ENCODE assay signal across 9 cellular contexts in the genomic region with DNA sequence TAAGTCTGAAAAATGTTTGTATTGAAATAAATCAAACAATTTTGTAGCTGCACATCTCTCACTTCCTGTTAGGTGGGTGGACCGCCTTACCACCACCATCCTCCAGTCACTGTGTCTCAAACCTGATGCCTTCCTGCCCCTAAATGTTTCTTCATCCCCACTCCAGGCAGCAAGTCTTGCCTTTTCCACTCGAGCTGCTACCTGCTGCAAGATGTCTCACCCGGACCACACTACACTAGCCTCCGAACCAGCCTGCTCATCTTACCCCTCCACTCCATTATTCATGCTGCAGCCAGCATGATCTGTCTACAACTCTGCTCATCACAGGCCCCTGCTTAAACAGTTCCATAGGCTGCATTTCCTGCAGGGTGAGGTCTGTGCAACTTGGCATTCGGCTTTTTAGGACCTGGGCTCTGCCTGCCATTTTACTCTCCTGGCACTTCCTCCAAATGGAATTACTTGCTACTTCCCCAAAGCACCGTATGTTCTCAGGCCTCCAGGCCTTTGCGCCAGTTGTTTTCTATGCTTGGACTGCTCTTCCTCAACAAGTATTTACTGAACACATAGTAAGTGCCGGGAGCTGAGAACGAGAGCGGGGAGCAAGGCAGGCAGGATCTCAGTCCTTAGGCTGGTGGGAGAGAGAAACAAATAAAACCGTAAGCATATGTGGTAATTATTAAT. TPM values are rescaled to one million over a fixed set of nuclear protein-coding genes. Genes with fewer than 3 reads are reported as not detected.
A peak's percentile ranks its signal among the peaks of the same experiment; 100 is the strongest.
DNase-seq lines count a peak whose midpoint lies in the region; ATAC-seq, FAIRE-seq and TF ChIP-seq lines count a peak whose summit lies in the region.
"Had no signal": no experiment of that assay in that cellular context is flagged by ENCODE, and none has a peak within 500 bp of the region (broad histone marks: within the 10 kb centered on the region; RNA-seq: fewer than 3 reads in every experiment).

No MANE protein-coding gene starts in this region.

- no peaks in the 10 kb centered on the region for H3K79me2 ChIP-seq in OCI-LY1 (ENCODE audit: insufficient read depth, low read length)
- no peaks in the 10 kb centered on the region for H3K79me2 ChIP-seq in H1 (ENCODE audit: control insufficient read depth in 1 of 2, insufficient read depth in 2 of 2, low read length in 2 of 2)

- POLR2A ChIA-PET in CD8-positive, alpha-beta memory T cell (lab: Charles Lee): no interaction called here
- POLR2A ChIA-PET in H1 (lab: Charles Lee; ENCODE audit: partially characterized antibody): interaction anchor here (0.6 to 4.7 kb wide), 12 partner anchors 9 to 547 kb away, joined by 3 to 28 read pairs (median 6); a partner anchor contains a TSS

- H3K36me3 ChIP-seq in CD8-positive, alpha-beta memory T cell (ENCODE audit: insufficient read depth, low read length): peaks cover 8% of the 10 kb centered on the region
- H3K36me3 ChIP-seq in OCI-LY1 (ENCODE audit: insufficient read depth, low read length) (no peaks in the 10 kb centered on the region), H1 (ENCODE audit: control insufficient read depth in 2 of 4, insufficient read depth in 4 of 4, low read length in 3 of 4) (peaks cover 0 to 17% (median 5%) of the 10 kb centered on the region in 4 experiments; a peak in 5 of 8 replicates), neutrophil (peaks cover 21% of the 10 kb centered on the region)

- no peak for TF ChIP-seq RAD21 in H1 (IDR thresholded peaks at IDR 0.05 in 1 of 2, conservative IDR thresholded peaks at IDR 0.05 in 1 of 2; ENCODE audit: low read depth in 2 of 2, low read length in 2 of 2)

- peak overlapping the region; percentile 93; the same call in 1 of the 2 replicates for H2AK5ac ChIP-seq in H1 (ENCODE audit: low read depth, low read length)

- peak overlapping the region; percentile 81; the same call in 1 of the 2 replicates for H4K8ac ChIP-seq in H1 (ENCODE audit: extremely low read depth, insufficient read depth, low read length)

- CTCF ChIA-PET in CD8-positive, alpha-beta memory T cell (lab: Charles Lee): interaction anchor here (0.7 to 1.1 kb wide), 3 partner anchors 14 to 132 kb away, joined by 3 read pairs; no protein-coding TSS in a partner anchor
- CTCF ChIA-PET in H1 (lab: Charles Lee; ENCODE audit: partially characterized antibody): interaction anchor here (0.7 to 14.7 kb wide), 3 partner anchors 21 to 138 kb away, joined by 3 to 211 read pairs (median 4); a partner anchor contains a TSS

- no peak overlapping the region for H3K14ac ChIP-seq in H1 (ENCODE audit: insufficient read length)

- H2BK20ac ChIP-seq in H1 (ENCODE audit: low read length): 0 out of 2 replicates have a peak overlapping the region, but pooled peaks have one; percentile 43

- FAIRE-seq in H1 (lab: Jason Lieb, UNC): no peak

- TF ChIP-seq CTCF in OCI-LY1 (IDR thresholded peaks at IDR 0.05; ENCODE audit: low read length) (no peak), H1 (IDR thresholded peaks at IDR 0.05; ENCODE audit: control extremely low read depth in 1 of 3, insufficient read depth in 1 of 3, low read depth in 1 of 3, low read length in 3 of 3) (no peak), neutrophil (IDR thresholded peaks at IDR 0.05) (no peak)

- H3K27me3 ChIP-seq in CD8-positive, alpha-beta memory T cell (ENCODE audit: insufficient read depth, low read length, poor library complexity, severe bottlenecking): no peaks in the 10 kb centered on the region
- H3K27me3 ChIP-seq in OCI-LY1 (ENCODE audit: insufficient read depth, low read length): no peaks in the 10 kb centered on the region
- H3K27me3 ChIP-seq in H1 (replicated peaks in 1 of 4; ENCODE audit: control insufficient read depth in 3 of 4, extremely low read depth in 1 of 4, insufficient read depth in 3 of 4, low read length in 3 of 4): no peaks in the 10 kb centered on the region; a peak in 1 of 7 replicates
- no peaks in the 10 kb centered on the region for H3K27me3 ChIP-seq in neutrophil

- H3K9me2 ChIP-seq in OCI-LY1 (ENCODE audit: low read depth, low read length): no peaks in the 10 kb centered on the region

- no peak overlapping the region for H3K4me3 ChIP-seq in CD8-positive, alpha-beta memory T cell (ENCODE audit: low read length)
- H3K4me3 ChIP-seq in OCI-LY1 (ENCODE audit: low read depth, low read length, poor library complexity, severe bottlenecking) (peak overlapping the region; percentile 54), H1 (ENCODE audit: extremely low read depth in 1 of 4, insufficient read depth in 2 of 4, low read depth in 3 of 4, low read length in 4 of 4) (peak overlapping the region; percentile 39 to 65 (median 58)), neutrophil (ENCODE audit: low read depth in 1 of 2, low read length in 1 of 2) (peak overlapping the region; percentile 56)

- H3K23ac ChIP-seq in H1 (ENCODE audit: insufficient read length): no peak overlapping the region

- H2BK5ac ChIP-seq in H1 (ENCODE audit: low read depth, low read length): peak overlapping the region; percentile 85; the same call in 1 of the 2 replicates

- H3K27me3 Mint-ChIP-seq in CD8-positive, alpha-beta memory T cell: peaks cover 0 to under 1% of the 10 kb centered on the region in 2 donors

- peak overlapping the region; percentile 66; the same call in 1 of the 2 replicates for H3K18ac ChIP-seq in H1 (ENCODE audit: extremely low read depth, low read length)

- H3K27ac Mint-ChIP-seq in CD8-positive, alpha-beta memory T cell: peak overlapping the region; percentile 25 to 92 (median 82)

- H3K9ac ChIP-seq in OCI-LY1 (ENCODE audit: low read length) (no peak overlapping the region; the same call in 1 of the 2 replicates), H1 (replicated peaks in 1 of 4; ENCODE audit: extremely low read depth in 1 of 4, low read depth in 3 of 4, low read length in 3 of 4) (peak overlapping the region in 3 of 4 experiments; percentile 26 to 68 (median 66); a peak in 5 of 7 replicates)

- H3K79me1 ChIP-seq in H1 (ENCODE audit: low read depth, low read length): no peaks in the 10 kb centered on the region

- no peak overlapping the region; the same call in 1 of the 2 replicates for H2BK15ac ChIP-seq in H1 (ENCODE audit: low read length)

- peak overlapping the region; percentile 74 for H3K56ac ChIP-seq in H1 (replicated peaks; ENCODE audit: insufficient read length, low read depth, low read length)

- no peaks in the 10 kb centered on the region for H3F3A ChIP-seq in OCI-LY1 (ENCODE audit: insufficient read depth, low read length)

- peak overlapping the region; percentile 41 to 84 (median 72) for H3K4me3 Mint-ChIP-seq in CD8-positive, alpha-beta memory T cell

- ATAC-seq in HG03139 (IDR thresholded peaks at IDR 0.05; ENCODE audit: unreplicated experiment): no peak
- ATAC-seq in GM21367 (IDR thresholded peaks at IDR 0.05; ENCODE audit: unreplicated experiment): no peak
- ATAC-seq in GM19035 (IDR thresholded peaks at IDR 0.05; ENCODE audit: unreplicated experiment): no peak

- no peak overlapping the region for H4K5ac ChIP-seq in H1 (ENCODE audit: insufficient read length, low read depth, low read length)

- DNase-seq in CD8-positive, alpha-beta memory T cell: no peak
- no peak for DNase-seq in H1 (ENCODE audit: low read depth in 1 of 2, low spot score in 2 of 2)
- DNase-seq in NCI-H1436 treated with DMSO at 0.1 percent for 48 hours (lab: John Stamatoyannopoulos, UW): no peak
- DNase-seq: NCI-H1417 treated with DMSO at 0.1 percent for 48 hours had no signal

- peaks cover 6% of the 10 kb centered on the region for H3K4me1 ChIP-seq in CD8-positive, alpha-beta memory T cell (ENCODE audit: insufficient read depth, low read length)
- H3K4me1 ChIP-seq in OCI-LY1 (ENCODE audit: insufficient read depth, low read length, severe bottlenecking): peaks cover 24% of the 10 kb centered on the region
- H3K4me1 ChIP-seq in H1 (replicated peaks in 1 of 4; ENCODE audit: control insufficient read depth in 3 of 4, insufficient read depth in 4 of 4, low read length in 3 of 4): peaks cover 0 to 21% (median 17%) of the 10 kb centered on the region in 4 experiments; a peak in 6 of 7 replicates
- H3K4me1 ChIP-seq in neutrophil (ENCODE audit: control insufficient read depth in 1 of 2, insufficient read depth in 1 of 2, low read depth in 1 of 2, low read length in 1 of 2): peaks cover 62 to 64% of the 10 kb centered on the region in 2 experiments

- H2AFZ ChIP-seq in OCI-LY1 (ENCODE audit: low read length) (peak overlapping the region; percentile 46; the same call in 1 of the 2 replicates), H1 (ENCODE audit: low read length) (no peak overlapping the region)

- peak overlapping the region; percentile 95 for H2BK12ac ChIP-seq in H1 (ENCODE audit: low read depth, low read length)

- 81% methylated on average over 11 of the region's 11 CpGs; no CpG with 5 or more reads in 1 of the 2 experiments for WGBS in H1 (ENCODE audit: extremely low coverage in 1 of 2, insufficient coverage in 1 of 2, insufficient read length in 1 of 2, insufficient replicate concordance in 2 of 2, low coverage in 1 of 2, low lambda C conversion rate in 2 of 2, missing lambda C conversion rate in 1 of 2), 2 experiments

- no peaks in the 10 kb centered on the region for H3K9me3 Mint-ChIP-seq in CD8-positive, alpha-beta memory T cell

- H2BK120ac ChIP-seq in H1 (replicated peaks; ENCODE audit: low read depth, low read length): peak overlapping the region; percentile 91

- peaks cover 23 to 30% (median 25%) of the 10 kb centered on the region in 3 donors for H3K4me1 Mint-ChIP-seq in CD8-positive, alpha-beta memory T cell

- peaks cover 0 to 2% (median under 1%) of the 10 kb centered on the region in 3 donors for H3K36me3 Mint-ChIP-seq in CD8-positive, alpha-beta memory T cell

- peak overlapping the region; percentile 66 for H3K4me2 ChIP-seq in OCI-LY1 (ENCODE audit: low read length)
- peak overlapping the region; percentile 77 to 79 for H3K4me2 ChIP-seq in H1 (ENCODE audit: insufficient read depth in 1 of 2, low read depth in 2 of 2, low read length in 2 of 2)

- H3K23me2 ChIP-seq in H1 (ENCODE audit: low read depth, low read length): peaks cover 2% of the 10 kb centered on the region

- peak overlapping the region; percentile 94 for H3K4ac ChIP-seq in H1 (replicated peaks; ENCODE audit: insufficient read length, low read depth, low read length)

- peak overlapping the region; percentile 82 for H4K91ac ChIP-seq in H1 (replicated peaks; ENCODE audit: insufficient read length, low read length)

- no peak for TF ChIP-seq EP300 in H1 (IDR thresholded peaks at IDR 0.05; ENCODE audit: borderline replicate concordance in 1 of 2, low read depth in 2 of 2, low read length in 2 of 2)

- no peak for TF ChIP-seq POLR2A in H1 (IDR thresholded peaks at IDR 0.05; ENCODE audit: control extremely low read depth in 1 of 2, low read depth in 2 of 2, low read length in 2 of 2)

- H4K20me1 ChIP-seq in OCI-LY1 (ENCODE audit: insufficient read depth, low read length): no peaks in the 10 kb centered on the region
- no peaks in the 10 kb centered on the region for H4K20me1 ChIP-seq in H1 (replicated peaks in 1 of 2; ENCODE audit: control insufficient read depth in 1 of 2, insufficient read depth in 2 of 2, low read length in 2 of 2)

- H3K27ac ChIP-seq in CD8-positive, alpha-beta memory T cell (ENCODE audit: low read depth, low read length): no peak overlapping the region
- H3K27ac ChIP-seq in OCI-LY1 (ENCODE audit: low read depth, low read length, poor library complexity, severe bottlenecking): no peak overlapping the region
- H3K27ac ChIP-seq in H1 (ENCODE audit: low read depth, low read length): no peak overlapping the region; the same call in 1 of the 2 replicates
- peak overlapping the region; percentile 91 for H3K27ac ChIP-seq in neutrophil

- no peaks in the 10 kb centered on the region for H3K9me3 ChIP-seq in CD8-positive, alpha-beta memory T cell (ENCODE audit: low read length)
- H3K9me3 ChIP-seq in OCI-LY1 (ENCODE audit: low read length) (no peaks in the 10 kb centered on the region), H1 (ENCODE audit: insufficient read depth in 2 of 2, low read depth in 1 of 2, low read length in 1 of 2) (no peaks in the 10 kb centered on the region), neutrophil (no peaks in the 10 kb centered on the region)

RNA-seq across cellular contexts. Expression of a gene that starts 5.2 kb away (rescaled TPM):
- 100 to 1,000 TPM; 116 to 129 TPM for total RNA-seq in CD8-positive, alpha-beta memory T cell
- polyA plus RNA-seq in CD8-positive, alpha-beta memory T cell: 94.6 TPM
- total RNA-seq in H1 (2021; fragmentation: NEBNext Ultra II Directional; extraction: Animal tissue kit (Norgen Biotek cat#: 25700)): 137 and 145 TPM in 2 replicates
- polyA plus RNA-seq in H1 (2011; rRNA removed): 25.0 and 40.5 TPM in 2 replicates
- polyA plus RNA-seq in H1 (2011; cell fraction: cytosol; rRNA removed): 54.6 TPM
- 20.8 TPM for polyA plus RNA-seq in H1 (2011; cell fraction: nucleus; rRNA removed)
- 97.7 to 172 TPM (median 128 TPM) in 4 replicates for polyA plus RNA-seq in H1 (2012, experiment 1 of 2)
- polyA plus RNA-seq in H1 (2012, experiment 2 of 2): 12.6 TPM
- polyA plus RNA-seq in H1 (2013, experiment 1 of 2): 74.6 TPM
- polyA plus RNA-seq in H1 (2013, experiment 2 of 2): 76.3 TPM
- 45.9 and 65.0 TPM in 2 replicates for polyA minus RNA-seq in H1 (2011; rRNA and poly(A)+ RNA removed)
- 88.7 TPM for polyA minus RNA-seq in H1 (2011; cell fraction: cytosol; rRNA and poly(A)+ RNA removed)
- 39.5 TPM for polyA minus RNA-seq in H1 (2011; cell fraction: nucleus; rRNA and poly(A)+ RNA removed)

RNA-seq across cellular contexts. Expression of a gene that starts 10.3 kb away (rescaled TPM):
- 10 to 100 TPM; 15.4 to 17.5 TPM for total RNA-seq in CD8-positive, alpha-beta memory T cell
- 19.7 TPM for polyA plus RNA-seq in CD8-positive, alpha-beta memory T cell
- 35.6 and 35.8 TPM in 2 replicates for total RNA-seq in H1 (2021; fragmentation: NEBNext Ultra II Directional; extraction: Animal tissue kit (Norgen Biotek cat#: 25700))
- polyA plus RNA-seq in H1 (2011; rRNA removed): 14.3 and 22.8 TPM in 2 replicates
- polyA plus RNA-seq in H1 (2011; cell fraction: cytosol; rRNA removed): 12.5 TPM
- polyA plus RNA-seq in H1 (2011; cell fraction: nucleus; rRNA removed): 20.9 TPM
- 21.0 to 35.7 TPM (median 34.1 TPM) in 4 replicates for polyA plus RNA-seq in H1 (2012, experiment 1 of 2)
- polyA plus RNA-seq in H1 (2012, experiment 2 of 2): 51.4 TPM
- 32.0 TPM for polyA plus RNA-seq in H1 (2013, experiment 1 of 2)
- 33.4 TPM for polyA plus RNA-seq in H1 (2013, experiment 2 of 2)
- 9.7 and 19.7 TPM in 2 replicates for polyA minus RNA-seq in H1 (2011; rRNA and poly(A)+ RNA removed)
- polyA minus RNA-seq in H1 (2011; cell fraction: cytosol; rRNA and poly(A)+ RNA removed): 13.7 TPM
- polyA minus RNA-seq in H1 (2011; cell fraction: nucleus; rRNA and poly(A)+ RNA removed): 22.4 TPM

RNA-seq across cellular contexts. Expression of a gene that starts 17.5 kb away (rescaled TPM):
- 10 to 100 TPM; 73.5 to 73.6 TPM for total RNA-seq in CD8-positive, alpha-beta memory T cell
- 22.4 TPM for polyA plus RNA-seq in CD8-positive, alpha-beta memory T cell
- 56.4 and 60.5 TPM in 2 replicates for total RNA-seq in H1 (2021; fragmentation: NEBNext Ultra II Directional; extraction: Animal tissue kit (Norgen Biotek cat#: 25700))
- polyA plus RNA-seq in H1 (2011; rRNA removed): 18.2 and 19.5 TPM in 2 replicates
- polyA plus RNA-seq in H1 (2011; cell fraction: cytosol; rRNA removed): 28.8 TPM
- polyA plus RNA-seq in H1 (2011; cell fraction: nucleus; rRNA removed): 7.3 TPM
- 22.7 to 38.5 TPM (median 29.0 TPM) in 4 replicates for polyA plus RNA-seq in H1 (2012, experiment 1 of 2)
- polyA plus RNA-seq in H1 (2012, experiment 2 of 2): 11.9 TPM
- polyA plus RNA-seq in H1 (2013, experiment 1 of 2): 54.9 TPM
- polyA plus RNA-seq in H1 (2013, experiment 2 of 2): 52.3 TPM
- 10.0 and 10.4 TPM in 2 replicates for polyA minus RNA-seq in H1 (2011; rRNA and poly(A)+ RNA removed)
- polyA minus RNA-seq in H1 (2011; cell fraction: cytosol; rRNA and poly(A)+ RNA removed): 18.9 TPM
- 18.2 TPM for polyA minus RNA-seq in H1 (2011; cell fraction: nucleus; rRNA and poly(A)+ RNA removed)

RNA-seq across cellular contexts. Expression of a gene that starts 48.2 kb away (rescaled TPM):
- total RNA-seq in CD8-positive, alpha-beta memory T cell: 10 to 100 TPM; 24.1 to 25.1 TPM
- 22.9 TPM for polyA plus RNA-seq in CD8-positive, alpha-beta memory T cell
- 23.7 and 25.1 TPM in 2 replicates for total RNA-seq in H1 (2021; fragmentation: NEBNext Ultra II Directional; extraction: Animal tissue kit (Norgen Biotek cat#: 25700))
- polyA plus RNA-seq in H1 (2011; rRNA removed): 13.5 and 14.0 TPM in 2 replicates
- polyA plus RNA-seq in H1 (2011; cell fraction: cytosol; rRNA removed): 15.1 TPM
- polyA plus RNA-seq in H1 (2011; cell fraction: nucleus; rRNA removed): 17.9 TPM
- polyA plus RNA-seq in H1 (2012, experiment 1 of 2): 14.1 to 19.8 TPM (median 17.0 TPM) in 4 replicates
- polyA plus RNA-seq in H1 (2012, experiment 2 of 2): 4.7 TPM
- 10.7 TPM for polyA plus RNA-seq in H1 (2013, experiment 1 of 2)
- 9.8 TPM for polyA plus RNA-seq in H1 (2013, experiment 2 of 2)
- polyA minus RNA-seq in H1 (2011; rRNA and poly(A)+ RNA removed): 25.9 and 27.0 TPM in 2 replicates
- polyA minus RNA-seq in H1 (2011; cell fraction: cytosol; rRNA and poly(A)+ RNA removed): 13.6 TPM
- polyA minus RNA-seq in H1 (2011; cell fraction: nucleus; rRNA and poly(A)+ RNA removed): 26.5 TPM

RNA-seq across cellular contexts. Expression of a gene that starts 51.6 kb away (rescaled TPM):
- under 1 TPM; 0.44 to 0.57 TPM for total RNA-seq in CD8-positive, alpha-beta memory T cell
- polyA plus RNA-seq in CD8-positive, alpha-beta memory T cell: 0.09 TPM
- total RNA-seq in H1 (2021; fragmentation: NEBNext Ultra II Directional; extraction: Animal tissue kit (Norgen Biotek cat#: 25700)): 10.8 and 11.6 TPM in 2 replicates
- 4.2 and 7.1 TPM in 2 replicates for polyA plus RNA-seq in H1 (2011; rRNA removed)
- 3.5 TPM for polyA plus RNA-seq in H1 (2011; cell fraction: cytosol; rRNA removed)
- polyA plus RNA-seq in H1 (2011; cell fraction: nucleus; rRNA removed): 4.9 TPM
- 4.0 to 6.8 TPM (median 6.4 TPM) in 4 replicates for polyA plus RNA-seq in H1 (2012, experiment 1 of 2)
- 4.1 TPM for polyA plus RNA-seq in H1 (2012, experiment 2 of 2)
- polyA plus RNA-seq in H1 (2013, experiment 1 of 2): 15.0 TPM
- 15.5 TPM for polyA plus RNA-seq in H1 (2013, experiment 2 of 2)
- polyA minus RNA-seq in H1 (2011; rRNA and poly(A)+ RNA removed): 0.95 and 1.5 TPM in 2 replicates
- polyA minus RNA-seq in H1 (2011; cell fraction: cytosol; rRNA and poly(A)+ RNA removed): 6.5 TPM
- polyA minus RNA-seq in H1 (2011; cell fraction: nucleus; rRNA and poly(A)+ RNA removed): 7.7 TPM
